Comparison of ENCODE assay signal across 9 cellular contexts in genomic region chr2:239381709-239382134, GRCh38. TPM values are rescaled to one million over a fixed set of nuclear protein-coding genes. Genes with fewer than 3 reads are reported as not detected.
DNase-seq lines count a peak whose midpoint lies in the region; ATAC-seq and TF ChIP-seq lines count a peak whose summit lies in the region.
"Had no signal": no experiment of that assay in that cellular context is flagged by ENCODE, and none has a peak within 500 bp of the region (broad histone marks: within the 10 kb centered on the region; RNA-seq: fewer than 3 reads in every experiment).

No MANE protein-coding gene starts in this region.

- ATAC-seq in GM18858 (IDR thresholded peaks at IDR 0.05; ENCODE audit: unreplicated experiment) (peak; percentile 43), GM21717 (IDR thresholded peaks at IDR 0.05; ENCODE audit: unreplicated experiment) (peak; percentile 56), GM19328 (IDR thresholded peaks at IDR 0.05; ENCODE audit: unreplicated experiment) (no peak)

- peaks cover 70% of the 10 kb centered on the region for H3K79me2 ChIP-seq in hepatocyte

- WGBS in hepatocyte (ENCODE audit: low lambda C conversion rate, missing lambda C conversion rate) = 87% methylated on average over 7 of the region's 7 CpGs

- H3K27me3 ChIP-seq in Peyer's patch (no peaks in the 10 kb centered on the region), hepatocyte (no peaks in the 10 kb centered on the region)

- no peak overlapping the region for H3K4me2 ChIP-seq in hepatocyte

- TF ChIP-seq CTCF in Peyer's patch (IDR thresholded peaks at IDR 0.05) = no peak
- TF ChIP-seq CTCF in hepatocyte (IDR thresholded peaks at IDR 0.05; ENCODE audit: poor library complexity) = no peak

- no peaks in the 10 kb centered on the region for H3K9me2 ChIP-seq in hepatocyte (replicated peaks; ENCODE audit: insufficient read depth)

- H3K9me3 ChIP-seq in Peyer's patch = no peaks in the 10 kb centered on the region
- H3K9me3 ChIP-seq in hepatocyte (ENCODE audit: low read depth) = no peaks in the 10 kb centered on the region

- DNase-seq in Peyer's patch (peak; percentile 29 to 71 (median 69)), mesenteric fat pad (ENCODE audit: low spot score) (peak; percentile 41), cerebellar nuclear complex (lab: John Stamatoyannopoulos, UW) (no peak), hepatocyte (ENCODE audit: low spot score) (no peak), AG08395 (ENCODE audit: low spot score) (no peak)
- DNase-seq: IMR-90 had no signal

- TF ChIP-seq POLR2A in Peyer's patch (IDR thresholded peaks at IDR 0.05) = no peak

- H3K4me1 ChIP-seq in Peyer's patch (no peaks in the 10 kb centered on the region), hepatocyte (ENCODE audit: insufficient read depth) (no peaks in the 10 kb centered on the region)

- H4K20me1 ChIP-seq in hepatocyte (ENCODE audit: insufficient read depth, poor library complexity, severe bottlenecking) = peaks cover 9% of the 10 kb centered on the region

- H3K36me3 ChIP-seq in Peyer's patch (no peaks in the 10 kb centered on the region), hepatocyte (replicated peaks; ENCODE audit: insufficient read depth, low read depth) (no peaks in the 10 kb centered on the region)

- H3K27ac ChIP-seq in Peyer's patch = peak overlapping the region in 2 of 4 donors; percentile 15 to 60
- H3K27ac ChIP-seq in hepatocyte = no peak overlapping the region

- no peak overlapping the region for H2AFZ ChIP-seq in hepatocyte

- H3K4me3 ChIP-seq in Peyer's patch (no peak overlapping the region), hepatocyte (no peak overlapping the region)

RNA-seq across cellular contexts. Expression of gene HDAC4, which starts 19.1 kb away (rescaled TPM):
- total RNA-seq in Peyer's patch (100 to 1,000 TPM in 3 of 4 donors, 10 to 100 TPM in 1; 28.9 to 198 (median 102) TPM), mesenteric fat pad (44.9 TPM), hepatocyte (9.0 and 10.8 TPM in 2 replicates)
- 9.3 and 9.5 TPM in 2 replicates for polyA plus RNA-seq in hepatocyte

Comparison
In these comparisons a context has a peak if more than half of its experiments do, and no peak if none do; other contexts are left out.
1. DNase-seq: peak in Peyer's patch (3 of 3) and mesenteric fat pad (single experiment); none in cerebellar nuclear complex (0 of 2), hepatocyte (single experiment) and AG08395 (single experiment).